Comparison of ENCODE assay signal across 11 cellular contexts in genomic region chr12:45575823-45576448, GRCh38.
DNase-seq lines count a peak whose midpoint lies in the region; ATAC-seq, FAIRE-seq and TF ChIP-seq lines count a peak whose summit lies in the region.
"Had no signal": no experiment of that assay in that cellular context is flagged by ENCODE, and none has a peak within 500 bp of the region (broad histone marks: within the 10 kb centered on the region; RNA-seq: fewer than 3 reads in every experiment).

No MANE protein-coding gene starts in this region.

- H3K36me3 ChIP-seq in H1 (ENCODE audit: control insufficient read depth in 2 of 4, insufficient read depth in 4 of 4, low read length in 3 of 4) (no peaks in the 10 kb centered on the region), GM23248 (ENCODE audit: low read depth) (no peaks in the 10 kb centered on the region)
- H3K36me3 ChIP-seq: pancreas had no signal

- in situ Hi-C loops in GM23248 (cut with MboI) (no loop called here), ACHN (cut with HindIII; ENCODE audit: low pct_ligation_motif_present, low pct_unique_long_range_greater_than_20kb, low sequenced_read_pairs) (no loop called here)

- no peak overlapping the region for H3K4me3 ChIP-seq in H1 (ENCODE audit: extremely low read depth in 1 of 4, insufficient read depth in 2 of 4, low read depth in 3 of 4, low read length in 4 of 4)
- H3K4me3 ChIP-seq in GM23248: no peak overlapping the region
- H3K4me3 ChIP-seq: pancreas had no signal

- H3K9me2 ChIP-seq in GM23248 (ENCODE audit: insufficient read depth): 0 out of 2 replicates have a peak, but pooled peaks cover under 1% of the 10 kb centered on the region
- H3K9me2 ChIP-seq: SK-N-SH had no signal

- H2BK15ac ChIP-seq in H1 (ENCODE audit: low read length): no peak overlapping the region

- no peak overlapping the region for H3K56ac ChIP-seq in H1 (replicated peaks; ENCODE audit: insufficient read length, low read depth, low read length)

- H2AFZ ChIP-seq in H1 (ENCODE audit: low read length) (peak overlapping the region; percentile 59; the same call in 1 of the 2 replicates), GM23248 (no peak overlapping the region)

- H3K27me3 ChIP-seq in H1 (replicated peaks in 1 of 4; ENCODE audit: control insufficient read depth in 3 of 4, extremely low read depth in 1 of 4, insufficient read depth in 3 of 4, low read length in 3 of 4): no peaks in the 10 kb centered on the region
- peaks cover 7% of the 10 kb centered on the region; the same call in 1 of the 2 replicates for H3K27me3 ChIP-seq in GM23248 (replicated peaks; ENCODE audit: insufficient read depth)
- H3K27me3 ChIP-seq: pancreas had no signal

- no peak overlapping the region for H3K9ac ChIP-seq in H1 (replicated peaks in 1 of 4; ENCODE audit: extremely low read depth in 1 of 4, low read depth in 3 of 4, low read length in 3 of 4)
- no peak overlapping the region for H3K9ac ChIP-seq in GM23248
- H3K9ac ChIP-seq: SK-N-SH had no signal

- H3K79me2 ChIP-seq in H1 (ENCODE audit: control insufficient read depth in 1 of 2, insufficient read depth in 2 of 2, low read length in 2 of 2) (no peaks in the 10 kb centered on the region), GM23248 (ENCODE audit: insufficient read depth) (no peaks in the 10 kb centered on the region)

- no peak overlapping the region for H3K27ac ChIP-seq in H1 (ENCODE audit: low read depth, low read length)
- H3K27ac ChIP-seq in GM23248: no peak overlapping the region
- H3K27ac ChIP-seq: pancreas had no signal

- TF ChIP-seq RAD21 in H1 (IDR thresholded peaks at IDR 0.05 in 1 of 2, conservative IDR thresholded peaks at IDR 0.05 in 1 of 2; ENCODE audit: low read depth in 2 of 2, low read length in 2 of 2): peak in 1 of 2 experiments; percentile 38; a peak in 1 of 4 replicates

- H4K5ac ChIP-seq in H1 (ENCODE audit: insufficient read length, low read depth, low read length): no peak overlapping the region

- H2BK12ac ChIP-seq in H1 (ENCODE audit: low read depth, low read length): no peak overlapping the region

- no peak overlapping the region for H2BK20ac ChIP-seq in H1 (ENCODE audit: low read length)

- ATAC-seq in GM21526 (IDR thresholded peaks at IDR 0.05; ENCODE audit: low FRiP score, unreplicated experiment) (peak; percentile 81), HG03469 (IDR thresholded peaks at IDR 0.05; ENCODE audit: unreplicated experiment) (peak; percentile 56)

- H3K14ac ChIP-seq in H1 (ENCODE audit: insufficient read length): no peak overlapping the region

- TF ChIP-seq CTCF in H1 (IDR thresholded peaks at IDR 0.05; ENCODE audit: control extremely low read depth in 1 of 3, insufficient read depth in 1 of 3, low read depth in 1 of 3, low read length in 3 of 3): no peak

- no peak for TF ChIP-seq EP300 in H1 (IDR thresholded peaks at IDR 0.05; ENCODE audit: borderline replicate concordance in 1 of 2, low read depth in 2 of 2, low read length in 2 of 2)

- no peak overlapping the region for H3K23ac ChIP-seq in H1 (ENCODE audit: insufficient read length)

- peaks cover 0 to 6% (median 0%) of the 10 kb centered on the region in 4 experiments; a peak in 1 of 7 replicates for H3K4me1 ChIP-seq in H1 (replicated peaks in 1 of 4; ENCODE audit: control insufficient read depth in 3 of 4, insufficient read depth in 4 of 4, low read length in 3 of 4)
- H3K4me1 ChIP-seq in GM23248 (ENCODE audit: insufficient read depth): no peaks in the 10 kb centered on the region

- no peaks in the 10 kb centered on the region for H3K9me3 ChIP-seq in H1 (ENCODE audit: insufficient read depth in 2 of 2, low read depth in 1 of 2, low read length in 1 of 2)
- no peaks in the 10 kb centered on the region for H3K9me3 ChIP-seq in GM23248 (ENCODE audit: low read depth)
- H3K9me3 ChIP-seq: pancreas, SK-N-SH had no signal

- no peak overlapping the region for H2BK5ac ChIP-seq in H1 (ENCODE audit: low read depth, low read length)

- H3K4me2 ChIP-seq in H1 (ENCODE audit: insufficient read depth in 1 of 2, low read depth in 2 of 2, low read length in 2 of 2) (no peak overlapping the region), GM23248 (ENCODE audit: unreplicated experiment) (no peak overlapping the region)
- H3K4me2 ChIP-seq: SK-N-SH had no signal

- H4K91ac ChIP-seq in H1 (replicated peaks; ENCODE audit: insufficient read length, low read length): no peak overlapping the region

- H3K79me1 ChIP-seq in H1 (ENCODE audit: low read depth, low read length): no peaks in the 10 kb centered on the region

- no peak overlapping the region for H3K18ac ChIP-seq in H1 (ENCODE audit: extremely low read depth, low read length)

- no peak for DNase-seq in GM12891 (ENCODE audit: insufficient read length, low spot score)
- no peak for DNase-seq in H1 (ENCODE audit: low read depth in 1 of 2, low spot score in 2 of 2)
- DNase-seq in H54 (ENCODE audit: insufficient read length, low spot score): no peak
- no peak for DNase-seq in AG08395 (ENCODE audit: low spot score)
- no peak for DNase-seq in GM23248
- DNase-seq in ACHN: no peak
- DNase-seq: activated naive CD8-positive, alpha-beta T cell treated with anti-CD3 and anti-CD28 coated beads for 36 hours; pancreas; SK-N-SH had no signal

- no peaks in the 10 kb centered on the region for H3F3A ChIP-seq in GM23248 (ENCODE audit: insufficient read depth)

- H2BK120ac ChIP-seq in H1 (replicated peaks; ENCODE audit: low read depth, low read length): no peak overlapping the region

- H3K23me2 ChIP-seq in H1 (ENCODE audit: low read depth, low read length): no peaks in the 10 kb centered on the region; the same call in 1 of the 2 replicates

- WGBS in H1 (ENCODE audit: extremely low coverage in 1 of 2, insufficient coverage in 1 of 2, insufficient read length in 1 of 2, insufficient replicate concordance in 2 of 2, low coverage in 1 of 2, low lambda C conversion rate in 2 of 2, missing lambda C conversion rate in 1 of 2), 2 experiments: 74% methylated on average over 7 of the region's 7 CpGs; no CpG with 5 or more reads in 1 of the 2 experiments
- 68 to 69% methylated on average over 7 of the region's 7 CpGs for WGBS in GM23248 (ENCODE audit: low coverage in 1 of 2, low lambda C conversion rate in 2 of 2, missing lambda C conversion rate in 2 of 2), 2 experiments

- no peak overlapping the region for H3K4ac ChIP-seq in H1 (replicated peaks; ENCODE audit: insufficient read length, low read depth, low read length)

- H4K8ac ChIP-seq in H1 (ENCODE audit: extremely low read depth, insufficient read depth, low read length): no peak overlapping the region

- POLR2A ChIA-PET in H1 (lab: Charles Lee; ENCODE audit: partially characterized antibody): interaction anchor here (1.5 kb wide), 1 partner anchor 9 kb away, joined by 3 read pairs; no protein-coding TSS in a partner anchor

- FAIRE-seq in GM12891 (lab: Jason Lieb, UNC) (peak; percentile 84), H1 (lab: Jason Lieb, UNC) (no peak), H54 (lab: Jason Lieb, UNC) (no peak)
- FAIRE-seq: pancreas had no signal

- CTCF ChIA-PET in H1 (lab: Charles Lee; ENCODE audit: partially characterized antibody): interaction anchor here (0.6 to 1.2 kb wide), 2 partner anchors 9 to 20 kb away, joined by 4 read pairs; no protein-coding TSS in a partner anchor

- TF ChIP-seq POLR2A in GM12891 (IDR thresholded peaks at IDR 0.05; ENCODE audit: low read depth, low read length) (no peak), H1 (IDR thresholded peaks at IDR 0.05; ENCODE audit: control extremely low read depth in 1 of 2, low read depth in 2 of 2, low read length in 2 of 2) (no peak), H54 (IDR thresholded peaks at IDR 0.05; ENCODE audit: low read depth, low read length) (no peak)

- H2AK5ac ChIP-seq in H1 (ENCODE audit: low read depth, low read length): no peak overlapping the region

- H4K20me1 ChIP-seq in H1 (replicated peaks in 1 of 2; ENCODE audit: control insufficient read depth in 1 of 2, insufficient read depth in 2 of 2, low read length in 2 of 2): no peaks in the 10 kb centered on the region
- H4K20me1 ChIP-seq in GM23248 (ENCODE audit: insufficient read depth): no peaks in the 10 kb centered on the region

TF ChIP-seq in GM12891, 5 proteins besides CTCF, POLR2A, EP300 and RAD21:
- TF ChIP-seq PAX5 (IDR thresholded peaks at IDR 0.05; ENCODE audit: insufficient read depth, low read length, severe bottlenecking): no peak
- no peak for TF ChIP-seq POU2F2 (IDR thresholded peaks at IDR 0.05; ENCODE audit: low read depth, low read length)
- no peak for TF ChIP-seq POLR2AphosphoS5 (IDR thresholded peaks at IDR 0.05; ENCODE audit: low read depth, low read length)
- TF ChIP-seq SPI1 (IDR thresholded peaks at IDR 0.05; ENCODE audit: low read depth, low read length): no peak; the same call in 1 of the 2 replicates
- TF ChIP-seq TAF1 (IDR thresholded peaks at IDR 0.05; ENCODE audit: low read depth, low read length): no peak

TF ChIP-seq in H1, 55 proteins besides CTCF, POLR2A, EP300 and RAD21 (continues in another document):
- no peak for TF ChIP-seq CTBP2 (IDR thresholded peaks at IDR 0.05; ENCODE audit: borderline replicate concordance, insufficient read depth, insufficient read length, low read length)
- no peak for TF ChIP-seq GABPA (IDR thresholded peaks at IDR 0.05; ENCODE audit: borderline replicate concordance, insufficient read depth, low read length)
- no peak for TF ChIP-seq CHD1 (IDR thresholded peaks at IDR 0.05; ENCODE audit: low read depth, low read length)
- TF ChIP-seq RNF2 (IDR thresholded peaks at IDR 0.05; ENCODE audit: borderline replicate concordance, low read depth, low read length, missing control alignments, poor library complexity, severe bottlenecking): no peak
- TF ChIP-seq YY1 (IDR thresholded peaks at IDR 0.05; ENCODE audit: low read depth, low read length): no peak
